Comparison of ENCODE assay signal across 9 cellular contexts in genomic region chr4:88610771-88611170, GRCh38. TPM values are rescaled to one million over a fixed set of nuclear protein-coding genes. Genes with fewer than 3 reads are reported as not detected.
DNase-seq lines count a peak whose midpoint lies in the region; ATAC-seq and TF ChIP-seq lines count a peak whose summit lies in the region.
"Had no signal": no experiment of that assay in that cellular context is flagged by ENCODE, and none has a peak within 500 bp of the region (broad histone marks: within the 10 kb centered on the region; RNA-seq: fewer than 3 reads in every experiment).

No MANE protein-coding gene starts in this region.

- peaks cover 62% of the 10 kb centered on the region for H3K4me1 Mint-ChIP-seq in activated CD8-positive, alpha-beta memory T cell treated with anti-CD3 and anti-CD28 coated beads, Interleukin-2, amount 10 ng/mL, durations not matched to agents 7 days and 5 days

- WGBS in transverse colon (ENCODE audit: low coverage in 1 of 2), 2 donors: 51% methylated on average over 5 of the region's 5 CpGs; no CpG with 5 or more reads in 1 of the 2 donors

- TF ChIP-seq EP300 in transverse colon (IDR thresholded peaks at IDR 0.05; ENCODE audit: low read depth): no peak

- intact Hi-C loops in transverse colon (cut with DNase I; ENCODE audit: low total_unique reads): no loop called here

- peaks cover 13 to 33% of the 10 kb centered on the region in 2 donors for H3K4me1 ChIP-seq in muscle layer of duodenum (ENCODE audit: control insufficient read depth in 1 of 2, insufficient read depth in 2 of 2, low read length in 2 of 2)
- peaks cover 19 to 47% (median 34%) of the 10 kb centered on the region in 4 donors for H3K4me1 ChIP-seq in transverse colon
- H3K4me1 ChIP-seq in effector memory CD4-positive, alpha-beta T cell (ENCODE audit: control insufficient read depth, insufficient read depth, low read length, poor library complexity, severe bottlenecking): peaks cover 29% of the 10 kb centered on the region

- H3K4me3 ChIP-seq in muscle layer of duodenum (ENCODE audit: low read depth in 1 of 2, low read length in 2 of 2) (peak overlapping the region; percentile 0 to 9), transverse colon (no peak overlapping the region)
- no peak overlapping the region for H3K4me3 ChIP-seq in effector memory CD4-positive, alpha-beta T cell (ENCODE audit: insufficient read depth, low read depth, low read length, poor library complexity, severe bottlenecking)
- H3K4me3 ChIP-seq: BLaER1 treated with 17β-estradiol and CSF1 and Interleukin-3, amounts not matched to agents 10 nM and 100 nM had no signal

- TF ChIP-seq POLR2A in transverse colon (IDR thresholded peaks at IDR 0.05): no peak

- no peak for ATAC-seq in activated CD8-positive, alpha-beta memory T cell treated with anti-CD3 and anti-CD28 coated beads, Interleukin-2, amount 10 ng/mL, durations not matched to agents 7 days and 5 days
- ATAC-seq in esophagus mucosa: peak; percentile 78
- no peak for ATAC-seq in GM21576 (IDR thresholded peaks at IDR 0.05; ENCODE audit: unreplicated experiment)

- H3K27ac Mint-ChIP-seq in activated CD8-positive, alpha-beta memory T cell treated with anti-CD3 and anti-CD28 coated beads, Interleukin-2, amount 10 ng/mL, durations not matched to agents 7 days and 5 days: peak overlapping the region; percentile 49

- H3K27me3 ChIP-seq in muscle layer of duodenum (ENCODE audit: low read depth, low read length): no peaks in the 10 kb centered on the region
- H3K27me3 ChIP-seq in transverse colon: no peaks in the 10 kb centered on the region
- H3K27me3 ChIP-seq in effector memory CD4-positive, alpha-beta T cell (replicated peaks; ENCODE audit: control insufficient read depth, insufficient read depth, low read length, poor library complexity, severe bottlenecking): no peaks in the 10 kb centered on the region
- H3K27me3 ChIP-seq: BLaER1 treated with 17β-estradiol and CSF1 and Interleukin-3, amounts not matched to agents 10 nM and 100 nM had no signal

- CTCF ChIA-PET in activated CD8-positive, alpha-beta memory T cell treated with anti-CD3 and anti-CD28 coated beads, Interleukin-2, amount 10 ng/mL, durations not matched to agents 7 days and 5 days (lab: Charles Lee): interaction anchor here (0.9 kb wide), 1 partner anchor 71 kb away, joined by 4 read pairs; no protein-coding TSS in a partner anchor

- no peak for DNase-seq in activated CD8-positive, alpha-beta memory T cell treated with anti-CD3 and anti-CD28 coated beads, Interleukin-2, amount 10 ng/mL, durations not matched to agents 7 days and 5 days
- no peak for DNase-seq in activated CD8-positive, alpha-beta memory T cell treated with anti-CD3 and anti-CD28 coated beads, Interleukin-2, amount 50 U/mL, for 48 hours
- DNase-seq in transverse colon (no peak), GM10266 (ENCODE audit: extremely low spot score) (no peak)
- DNase-seq in effector memory CD4-positive, alpha-beta T cell: no peak

- TF ChIP-seq CTCF in transverse colon (IDR thresholded peaks at IDR 0.05): no peak
- TF ChIP-seq CTCF in GM10266 (IDR thresholded peaks at IDR 0.05; ENCODE audit: control insufficient read depth, insufficient read depth, low read depth, missing control alignments): no peak

- H3K36me3 ChIP-seq in muscle layer of duodenum (ENCODE audit: control insufficient read depth in 1 of 2, insufficient read depth in 2 of 2, low read length in 2 of 2): peaks cover 15 to 23% of the 10 kb centered on the region in 2 donors
- peaks cover 0 to 14% (median 4%) of the 10 kb centered on the region in 4 donors for H3K36me3 ChIP-seq in transverse colon
- H3K36me3 ChIP-seq in effector memory CD4-positive, alpha-beta T cell (ENCODE audit: control insufficient read depth, insufficient read depth, low read length): peaks cover 21% of the 10 kb centered on the region

- no peak overlapping the region for H3K4me3 Mint-ChIP-seq in activated CD8-positive, alpha-beta memory T cell treated with anti-CD3 and anti-CD28 coated beads, Interleukin-2, amount 10 ng/mL, durations not matched to agents 7 days and 5 days

- no peaks in the 10 kb centered on the region for H3K9me3 ChIP-seq in muscle layer of duodenum (ENCODE audit: control insufficient read depth in 1 of 2, low read length in 2 of 2)
- H3K9me3 ChIP-seq in transverse colon: no peaks in the 10 kb centered on the region
- no peaks in the 10 kb centered on the region for H3K9me3 ChIP-seq in effector memory CD4-positive, alpha-beta T cell (ENCODE audit: control insufficient read depth, low read length)

- H3K27me3 Mint-ChIP-seq in activated CD8-positive, alpha-beta memory T cell treated with anti-CD3 and anti-CD28 coated beads, Interleukin-2, amount 10 ng/mL, durations not matched to agents 7 days and 5 days: no peaks in the 10 kb centered on the region

- in situ Hi-C loops in transverse colon (cut with MboI; ENCODE audit: low pct_ligation_motif_present in 1 of 4, low pct_unique_long_range_greater_than_20kb in 1 of 4, low sequenced_read_pairs in 3 of 4): no loop called here

- H3K36me3 Mint-ChIP-seq in activated CD8-positive, alpha-beta memory T cell treated with anti-CD3 and anti-CD28 coated beads, Interleukin-2, amount 10 ng/mL, durations not matched to agents 7 days and 5 days: peaks cover 51% of the 10 kb centered on the region

- H3K9me3 Mint-ChIP-seq in activated CD8-positive, alpha-beta memory T cell treated with anti-CD3 and anti-CD28 coated beads, Interleukin-2, amount 10 ng/mL, durations not matched to agents 7 days and 5 days (ENCODE audit: low read depth): peaks cover 9% of the 10 kb centered on the region

- H3K27ac ChIP-seq in muscle layer of duodenum (ENCODE audit: low read length) (peak overlapping the region; percentile 81), transverse colon (peak overlapping the region; percentile 0 to 70 (median 67))
- H3K27ac ChIP-seq in effector memory CD4-positive, alpha-beta T cell (ENCODE audit: insufficient read depth, low read length, poor library complexity, severe bottlenecking): no peak overlapping the region
- H3K27ac ChIP-seq: BLaER1 treated with 17β-estradiol and CSF1 and Interleukin-3, amounts not matched to agents 10 nM and 100 nM had no signal

RNA-seq across cellular contexts. Expression of gene HERC3, which starts 18.5 kb away (rescaled TPM):
- 10 to 100 TPM; 21.3 to 24.9 TPM for total RNA-seq in activated CD8-positive, alpha-beta memory T cell treated with anti-CD3 and anti-CD28 coated beads, Interleukin-2, amount 10 ng/mL, durations not matched to agents 7 days and 5 days
- total RNA-seq in esophagus mucosa (20.9 TPM), transverse colon (10 to 100 TPM; 38.9 to 64.1 (median 55.1) TPM)

Comparison
In these comparisons a context has a peak if more than half of its experiments do, and no peak if none do; other contexts are left out.
1. H3K4me3 ChIP-seq: peak in muscle layer of duodenum (2 of 2); none in transverse colon (0 of 4) and effector memory CD4-positive, alpha-beta T cell (single experiment).